Comparison of ENCODE assay signal across 1 cellular context in the genomic region with DNA sequence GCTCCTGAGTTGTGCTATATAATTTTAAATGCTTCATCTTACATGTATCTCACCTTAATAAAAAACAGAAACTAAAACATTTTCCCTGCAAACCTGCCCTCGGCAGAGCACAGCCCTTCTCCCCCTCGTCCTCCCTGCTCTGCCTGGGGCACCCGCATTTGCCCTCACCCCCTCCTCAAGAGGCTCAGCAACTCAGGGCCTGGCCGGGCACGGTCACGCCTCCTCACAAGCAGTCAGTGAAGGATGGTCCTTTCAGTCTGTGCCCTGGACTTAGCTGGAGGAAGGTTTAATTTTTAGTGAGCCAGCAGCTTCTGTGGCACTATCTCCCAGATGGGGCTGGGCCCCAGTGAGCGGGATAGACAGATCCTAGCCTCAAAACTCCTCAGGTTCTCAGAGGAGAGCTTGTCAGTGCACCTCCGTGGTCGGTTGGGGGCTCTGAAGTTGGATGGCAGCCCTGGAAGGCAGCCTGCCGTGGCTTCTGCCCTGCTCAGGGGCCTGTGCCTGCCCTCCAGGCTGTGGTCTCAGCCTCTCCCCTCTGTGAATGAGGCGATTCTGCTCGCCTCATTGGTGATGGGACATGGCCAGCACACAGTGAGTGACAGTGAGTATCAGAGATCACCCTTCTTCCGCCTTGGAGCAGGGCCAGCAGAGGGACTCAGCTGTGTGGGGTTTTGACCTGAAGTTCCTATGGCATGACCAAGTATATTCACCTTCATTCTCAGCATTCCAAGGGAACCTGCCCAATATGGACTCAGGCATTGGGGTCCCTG.
TF ChIP-seq lines count a peak whose summit lies in the region.

No MANE protein-coding gene starts in this region.

TF ChIP-seq in endothelial cell of umbilical vein, 7 proteins besides CTCF, POLR2A, EP300 and RAD21:
- no peak for TF ChIP-seq POLR2AphosphoS5 (IDR thresholded peaks at IDR 0.05; ENCODE audit: insufficient read depth, low read depth, low read length)
- TF ChIP-seq EZH2 (IDR thresholded peaks at IDR 0.05; ENCODE audit: borderline replicate concordance, low read depth, low read length, severe bottlenecking): no peak
- TF ChIP-seq JUN (IDR thresholded peaks at IDR 0.05; ENCODE audit: borderline replicate concordance, insufficient read depth, insufficient read length, low read depth): no peak
- TF ChIP-seq GATA2 (IDR thresholded peaks at IDR 0.05; ENCODE audit: insufficient read depth, insufficient read length, low read depth, low read length): no peak
- no peak for TF ChIP-seq MYC (IDR thresholded peaks at IDR 0.05; ENCODE audit: low read depth, low read length)
- TF ChIP-seq, protein P1, sequence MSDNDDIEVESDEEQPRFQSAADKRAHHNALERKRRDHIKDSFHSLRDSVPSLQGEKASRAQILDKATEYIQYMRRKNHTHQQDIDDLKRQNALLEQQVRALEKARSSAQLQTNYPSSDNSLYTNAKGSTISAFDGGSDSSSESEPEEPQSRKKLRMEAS (IDR thresholded peaks at IDR 0.05; ENCODE audit: insufficient read depth, insufficient read length): no peak
- TF ChIP-seq FOS (IDR thresholded peaks at IDR 0.05; ENCODE audit: borderline replicate concordance, insufficient read depth, low read length): no peak
TF ChIP-seq in endothelial cell of umbilical vein: peak in this region for 0.
